ENCODE assay signal across 9 cellular contexts in genomic region chr2:68366083-68366560, GRCh38. TPM values are rescaled to one million over a fixed set of nuclear protein-coding genes. Genes with fewer than 3 reads are reported as not detected.
DNase-seq lines count a peak whose midpoint lies in the region; ATAC-seq, FAIRE-seq and TF ChIP-seq lines count a peak whose summit lies in the region.
"Had no signal": no experiment of that assay in that cellular context is flagged by ENCODE, and none has a peak within 500 bp of the region (broad histone marks: within the 10 kb centered on the region; RNA-seq: fewer than 3 reads in every experiment).

No MANE protein-coding gene starts in this region.

- H3K9me3 ChIP-seq in muscle layer of colon (ENCODE audit: low read length) (no peaks in the 10 kb centered on the region), SJCRH30 (replicated peaks) (no peaks in the 10 kb centered on the region)
- H3K9me3 ChIP-seq: SJSA1 had no signal

- TF ChIP-seq POLR2A in GM12891 (IDR thresholded peaks at IDR 0.05; ENCODE audit: low read depth, low read length) (peak; percentile 86), NB4 (IDR thresholded peaks at IDR 0.05; ENCODE audit: extremely low read depth, insufficient read length) (no peak)

- H3K4me1 ChIP-seq in muscle layer of colon (ENCODE audit: insufficient read depth, low read length) (no peaks in the 10 kb centered on the region), SJCRH30 (no peaks in the 10 kb centered on the region)
- H3K4me1 ChIP-seq: SJSA1 had no signal

- no peaks in the 10 kb centered on the region for H3K36me3 ChIP-seq in muscle layer of colon (ENCODE audit: insufficient read depth, low read length)
- H3K36me3 ChIP-seq in SJCRH30 = no peaks in the 10 kb centered on the region
- H3K36me3 ChIP-seq: SJSA1 had no signal

- no peak overlapping the region for H3K9ac ChIP-seq in muscle layer of colon (ENCODE audit: low read length)

- H3K4me3 ChIP-seq in NB4 (ENCODE audit: low read depth, low read length) = peak overlapping the region; percentile 98
- peak overlapping the region in 1 of 2 donors; percentile 12 for H3K4me3 ChIP-seq in muscle layer of colon (ENCODE audit: low read depth in 1 of 2, low read length in 2 of 2)
- H3K4me3 ChIP-seq in SJCRH30 = no peak overlapping the region
- no peak overlapping the region for H3K4me3 ChIP-seq in foreskin fibroblast (ENCODE audit: low read depth in 1 of 2, low read length in 2 of 2)
- H3K4me3 ChIP-seq: SJSA1 had no signal

- no peaks in the 10 kb centered on the region for H3K27me3 ChIP-seq in muscle layer of colon (ENCODE audit: control insufficient read depth in 1 of 2, insufficient read depth in 2 of 2, low read length in 2 of 2)
- peaks cover 2% of the 10 kb centered on the region for H3K27me3 ChIP-seq in SJCRH30
- H3K27me3 ChIP-seq: SJSA1 had no signal

- TF ChIP-seq CTCF in NB4 (IDR thresholded peaks at IDR 0.05; ENCODE audit: low read depth, low read length) = no peak
- TF ChIP-seq CTCF in foreskin fibroblast (IDR thresholded peaks at IDR 0.05; ENCODE audit: low read depth, low read length) = no peak

- peak overlapping the region; percentile 26 for H3K27ac ChIP-seq in muscle layer of colon (ENCODE audit: low read depth, low read length)
- H3K27ac ChIP-seq in SJCRH30 = no peak overlapping the region
- H3K27ac ChIP-seq: SJSA1 had no signal

- peak; percentile 42 for ATAC-seq in GM21576 (IDR thresholded peaks at IDR 0.05; ENCODE audit: unreplicated experiment)

- DNase-seq in GM12891 (ENCODE audit: insufficient read length, low spot score) (no peak), NB4 (ENCODE audit: low read depth) (peak; percentile 75), OCI-M1 (lab: John Stamatoyannopoulos, UW) (no peak), NCI-H1048 (lab: John Stamatoyannopoulos, UW) (no peak), SJCRH30 (no peak), foreskin fibroblast (no peak)

- FAIRE-seq in GM12891 (lab: Jason Lieb, UNC) = peak; percentile 91

TF ChIP-seq in GM12891, 5 proteins besides CTCF, POLR2A, EP300 and RAD21:
- TF ChIP-seq POU2F2 (IDR thresholded peaks at IDR 0.05; ENCODE audit: low read depth, low read length) (no peak), TAF1 (IDR thresholded peaks at IDR 0.05; ENCODE audit: low read depth, low read length) (peak; percentile 76), POLR2AphosphoS5 (IDR thresholded peaks at IDR 0.05; ENCODE audit: low read depth, low read length) (peak; percentile 89; the same call in 1 of the 2 replicates)
TF ChIP-seq in GM12891: peak in this region for 2.

RNA-seq across cellular contexts. Expression of gene PLEK, which starts 1.0 kb away (rescaled TPM):
- 207 TPM for polyA plus RNA-seq in GM12891 (2012; ENCODE audit: low read depth, missing spikeins)
- 0.10 TPM in 1 of 2 replicates, not detected in the other for total RNA-seq in SJCRH30 (2014; rRNA removed; shearing (Covaris generic))
- total RNA-seq: SJSA1 had no signal

RNA-seq across cellular contexts. Expression of gene CNRIP1, which starts 46.4 kb away (rescaled TPM):
- not detected for polyA plus RNA-seq in GM12891 (2012; ENCODE audit: low read depth, missing spikeins)
- total RNA-seq in SJCRH30 (2014; rRNA removed; shearing (Covaris generic)) = 17.5 and 20.8 TPM in 2 replicates
